In genomic region chr11:64037027-64037633, GRCh38 we compare ENCODE assay signal across 12 cellular contexts. TPM values are rescaled to one million over a fixed set of nuclear protein-coding genes. Genes with fewer than 3 reads are reported as not detected.
A peak's percentile ranks its signal among the peaks of the same experiment; 100 is the strongest.
DNase-seq lines count a peak whose midpoint lies in the region; ATAC-seq and TF ChIP-seq lines count a peak whose summit lies in the region.
"Had no signal": no experiment of that assay in that cellular context is flagged by ENCODE, and none has a peak within 500 bp of the region (broad histone marks: within the 10 kb centered on the region; RNA-seq: fewer than 3 reads in every experiment).

No MANE protein-coding gene starts in this region.

- H3K9me2 ChIP-seq in neural cell (ENCODE audit: insufficient read depth, low read length) = no peaks in the 10 kb centered on the region

- H3K79me2 ChIP-seq in neural cell (replicated peaks; ENCODE audit: insufficient read depth, low read length) = no peaks in the 10 kb centered on the region

- no peaks in the 10 kb centered on the region for H3K36me3 ChIP-seq in neural cell (ENCODE audit: insufficient read depth, low read length)

- H3K4me3 ChIP-seq in dorsolateral prefrontal cortex (peak overlapping the region; percentile 54 to 92 (median 77)), neural cell (ENCODE audit: low read length) (peak overlapping the region; percentile 90)

- H3K27me3 ChIP-seq in dorsolateral prefrontal cortex = no peaks in the 10 kb centered on the region
- H3K27me3 ChIP-seq in neural cell (ENCODE audit: insufficient read depth, low read depth, low read length) = no peaks in the 10 kb centered on the region

- no peak overlapping the region for H3K27ac Mint-ChIP-seq in stimulated activated naive CD8-positive, alpha-beta T cell treated with anti-CD3 and anti-CD28 coated beads, Interleukin-15, amount 100 ng/mL, for 72 hours
- H3K27ac Mint-ChIP-seq: activated T-helper 17 cell treated with anti-CD3 and anti-CD28 coated beads, Interleukin-2, amount 50 U/mL, for 72 hours; CD4-positive, CD25-positive, alpha-beta regulatory T cell; memory B cell had no signal

- no peaks in the 10 kb centered on the region for H3F3A ChIP-seq in neural cell (ENCODE audit: insufficient read depth, low read length, poor library complexity, severe bottlenecking)

- DNase-seq in stimulated activated naive CD8-positive, alpha-beta T cell treated with anti-CD3 and anti-CD28 coated beads, Interleukin-15, amount 100 ng/mL, for 72 hours = no peak
- no peak for DNase-seq in stimulated activated naive CD8-positive, alpha-beta T cell treated with anti-CD3 and anti-CD28 coated beads, Interleukin-15, Interleukin-2, amounts not matched to agents 100 U/mL and 50 U/mL, for 24 hours
- peak in 7 of 10 donors; percentile 49 to 76 (median 60) for DNase-seq in dorsolateral prefrontal cortex
- no peak for DNase-seq in NCI-H510A treated with DMSO at 0.1 percent for 48 hours (lab: John Stamatoyannopoulos, UW)
- DNase-seq in kidney tubule cell (ENCODE audit: low spot score) = no peak
- no peak for DNase-seq in midbrain (lab: John Stamatoyannopoulos, UW)
- DNase-seq: CD4-positive, CD25-positive, alpha-beta regulatory T cell; cerebellar nuclear complex had no signal

- peaks cover 67% of the 10 kb centered on the region for H3K27me3 Mint-ChIP-seq in stimulated activated naive CD8-positive, alpha-beta T cell treated with anti-CD3 and anti-CD28 coated beads, Interleukin-15, amount 100 ng/mL, for 72 hours

- H3K4me2 ChIP-seq in neural cell (ENCODE audit: low read length) = peak overlapping the region; percentile 68

- peak overlapping the region; percentile 49 to 96 (median 90) for H3K27ac ChIP-seq in dorsolateral prefrontal cortex
- peak overlapping the region; percentile 45 for H3K27ac ChIP-seq in neural cell (ENCODE audit: low read length)

- H2AFZ ChIP-seq in neural cell (ENCODE audit: low read depth, low read length) = no peak overlapping the region

- intact Hi-C loops in dorsolateral prefrontal cortex (cut with DNase I) = loop anchor here in 1 of 2 donors (5.0 kb wide), 1 partner anchor 35 kb away; no protein-coding TSS in a partner anchor

- no peak for TF ChIP-seq EP300 in neural cell (conservative IDR thresholded peaks at IDR 0.05; ENCODE audit: poor library complexity, severe bottlenecking)

- no peak for TF ChIP-seq RAD21 in neural cell (conservative IDR thresholded peaks at IDR 0.05)

- H4K20me1 ChIP-seq in neural cell (ENCODE audit: insufficient read depth) = no peaks in the 10 kb centered on the region

- no peak for TF ChIP-seq CTCF in dorsolateral prefrontal cortex (IDR thresholded peaks at IDR 0.05 in 54 of 56, conservative IDR thresholded peaks at IDR 0.05 in 2 of 56; ENCODE audit: low read depth in 1 of 56, partially characterized antibody in 56 of 56)
- no peak for TF ChIP-seq CTCF in neural cell (IDR thresholded peaks at IDR 0.05; ENCODE audit: poor library complexity, severe bottlenecking)

- peak; percentile 32 for ATAC-seq in stimulated activated naive CD8-positive, alpha-beta T cell treated with anti-CD3 and anti-CD28 coated beads, Interleukin-15, amount 100 ng/mL, for 72 hours
- ATAC-seq in stimulated activated naive CD8-positive, alpha-beta T cell treated with anti-CD3 and anti-CD28 coated beads, Interleukin-15, Interleukin-2, amounts not matched to agents 100 U/mL and 50 U/mL, for 24 hours = no peak
- ATAC-seq in GM19463 (IDR thresholded peaks at IDR 0.05; ENCODE audit: unreplicated experiment) = no peak
- ATAC-seq: activated T-helper 17 cell treated with anti-CD3 and anti-CD28 coated beads, Interleukin-2, amount 50 U/mL, for 72 hours had no signal

- peak overlapping the region in 1 of 2 donors; percentile 10 for H3K4me3 Mint-ChIP-seq in stimulated activated naive CD8-positive, alpha-beta T cell treated with anti-CD3 and anti-CD28 coated beads, Interleukin-15, amount 100 ng/mL, for 72 hours
- H3K4me3 Mint-ChIP-seq: activated T-helper 17 cell treated with anti-CD3 and anti-CD28 coated beads, Interleukin-2, amount 50 U/mL, for 72 hours; memory B cell had no signal

- H3K9ac ChIP-seq in neural cell (ENCODE audit: low read length) = peak overlapping the region; percentile 69

- no peaks in the 10 kb centered on the region for H3K9me3 Mint-ChIP-seq in stimulated activated naive CD8-positive, alpha-beta T cell treated with anti-CD3 and anti-CD28 coated beads, Interleukin-15, amount 100 ng/mL, for 72 hours
- H3K9me3 Mint-ChIP-seq: activated T-helper 17 cell treated with anti-CD3 and anti-CD28 coated beads, Interleukin-2, amount 50 U/mL, for 72 hours; memory B cell had no signal

- peaks cover 15% of the 10 kb centered on the region for H3K4me1 Mint-ChIP-seq in stimulated activated naive CD8-positive, alpha-beta T cell treated with anti-CD3 and anti-CD28 coated beads, Interleukin-15, amount 100 ng/mL, for 72 hours
- H3K4me1 Mint-ChIP-seq: activated T-helper 17 cell treated with anti-CD3 and anti-CD28 coated beads, Interleukin-2, amount 50 U/mL, for 72 hours had no signal

- H3K9me3 ChIP-seq in neural cell (ENCODE audit: low read length) = no peaks in the 10 kb centered on the region

TF ChIP-seq in neural cell, 6 proteins besides CTCF, POLR2A, EP300 and RAD21:
- TF ChIP-seq EZH2 (IDR thresholded peaks at IDR 0.05; ENCODE audit: borderline replicate concordance, insufficient read depth, low read length, poor library complexity, severe bottlenecking) (no peak), POLR2AphosphoS5 (IDR thresholded peaks at IDR 0.05) (no peak), SMC3 (conservative IDR thresholded peaks at IDR 0.05; ENCODE audit: poor library complexity) (no peak), REST (IDR thresholded peaks at IDR 0.05; ENCODE audit: borderline replicate concordance) (no peak), MXI1 (conservative IDR thresholded peaks at IDR 0.05; ENCODE audit: poor library complexity, severe bottlenecking) (no peak), TAF1 (IDR thresholded peaks at IDR 0.05; ENCODE audit: low read depth) (no peak)

RNA-seq across cellular contexts. Expression of gene FLRT1, which starts 1.4 kb away (rescaled TPM):
- total RNA-seq in dorsolateral prefrontal cortex = 10 to 100 TPM in 101 of 120 experiments, 1 to 10 TPM in 19; 5.1 to 24.0 (median 13.6) TPM
- polyA plus RNA-seq in neural cell = 2.6 and 3.5 TPM in 2 replicates
- polyA minus RNA-seq in neural cell = 11.9 and 12.4 TPM in 2 replicates
- total RNA-seq: activated T-helper 17 cell treated with anti-CD3 and anti-CD28 coated beads, Interleukin-2, amount 50 U/mL, for 72 hours; CD4-positive, CD25-positive, alpha-beta regulatory T cell had no signal

RNA-seq across cellular contexts. Expression of gene OTUB1, which starts 50.9 kb away (rescaled TPM):
- 100 to 1,000 TPM in 104 of 120 experiments, 10 to 100 TPM in 16; 68.7 to 167 (median 128) TPM for total RNA-seq in dorsolateral prefrontal cortex
- 103 and 131 TPM in 2 replicates for polyA plus RNA-seq in neural cell
- 41.9 and 49.7 TPM in 2 replicates for polyA minus RNA-seq in neural cell

Comparison
In these comparisons a context has a peak if more than half of its experiments do, and no peak if none do; other contexts are left out.
1. DNase-seq: peak in dorsolateral prefrontal cortex (7 of 10); none in stimulated activated naive CD8-positive, alpha-beta T cell treated with anti-CD3 and anti-CD28 coated beads, Interleukin-15, amount 100 ng/mL, for 72 hours (0 of 2), stimulated activated naive CD8-positive, alpha-beta T cell treated with anti-CD3 and anti-CD28 coated beads, Interleukin-15, Interleukin-2, amounts not matched to agents 100 U/mL and 50 U/mL, for 24 hours (single experiment), NCI-H510A treated with DMSO at 0.1 percent for 48 hours (single experiment), kidney tubule cell (single experiment) and midbrain (single experiment).